Comparison of ENCODE assay signal across 1 cellular context in the genomic region with DNA sequence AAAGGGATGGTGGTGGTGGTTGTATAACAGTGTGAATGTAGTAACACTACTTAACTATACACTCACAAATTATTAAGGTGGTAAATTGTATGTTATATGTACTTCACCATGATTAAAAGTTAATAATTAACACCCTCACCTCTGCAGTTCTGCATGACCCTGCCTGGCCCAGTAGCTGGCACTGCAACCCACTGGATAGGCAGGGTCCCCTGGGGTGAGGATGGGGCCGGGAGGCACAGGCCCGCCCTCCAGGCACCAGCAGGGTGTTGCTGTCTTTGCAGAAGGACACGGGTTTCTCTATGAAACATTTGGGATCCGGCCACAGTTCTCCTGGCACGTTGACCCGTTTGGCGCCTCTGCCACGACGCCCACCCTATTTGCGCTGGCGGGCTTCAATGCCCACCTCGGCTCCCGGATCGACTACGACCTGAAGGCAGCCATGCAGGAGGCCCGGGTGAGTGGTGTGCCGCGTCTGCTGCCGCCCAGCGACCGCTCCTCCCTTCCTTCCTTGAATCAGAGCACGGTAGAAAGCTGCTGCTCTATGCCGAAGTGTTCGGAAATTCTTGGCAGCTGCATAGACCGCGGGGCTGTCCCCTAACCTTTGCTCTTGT.
TF ChIP-seq lines count a peak whose summit lies in the region.

No MANE protein-coding gene starts in this region.

TF ChIP-seq in HEK293T, 16 proteins besides CTCF, POLR2A, EP300 and RAD21 (continued from another document):
- TF ChIP-seq FOXA1 (IDR thresholded peaks at IDR 0.05) = no peak
